Comparison of ENCODE assay signal across 29 cellular contexts in genomic region chr2:18626958-18627650, GRCh38. TPM values are rescaled to one million over a fixed set of nuclear protein-coding genes. Genes with fewer than 3 reads are reported as not detected.
DNase-seq lines count a peak whose midpoint lies in the region; ATAC-seq and TF ChIP-seq lines count a peak whose summit lies in the region.
"Had no signal": no experiment of that assay in that cellular context is flagged by ENCODE, and none has a peak within 500 bp of the region (broad histone marks: within the 10 kb centered on the region; RNA-seq: fewer than 3 reads in every experiment).

No MANE protein-coding gene starts in this region.

- TF ChIP-seq CTCF in right atrium auricular region (IDR thresholded peaks at IDR 0.05) (no peak), foreskin fibroblast (IDR thresholded peaks at IDR 0.05; ENCODE audit: low read depth, low read length) (no peak), WERI-Rb-1 (IDR thresholded peaks at IDR 0.05; ENCODE audit: low read depth, low read length) (no peak)

- peak overlapping the region; percentile 18 to 59 for H3K27ac ChIP-seq in right atrium auricular region
- no peak overlapping the region for H3K27ac ChIP-seq in aorta (ENCODE audit: low read depth in 1 of 2, low read length in 2 of 2)
- no peak overlapping the region for H3K27ac ChIP-seq in WERI-Rb-1
- H3K27ac ChIP-seq: A549, gastroesophageal sphincter, KMS-11 had no signal

- no peak for DNase-seq in right atrium auricular region (ENCODE audit: low spot score)
- no peak for DNase-seq in Right ventricle myocardium inferior (ENCODE audit: missing footprints)
- DNase-seq in amniotic epithelial cell (ENCODE audit: low read depth) = peak; percentile 77
- DNase-seq in foreskin fibroblast = peak; percentile 30 to 33
- no peak for DNase-seq in aorta
- no peak for DNase-seq in activated CD4-positive, alpha-beta T cell treated with anti-CD3 and anti-CD28 coated beads, Interleukin-2, amount 10 ng/mL, durations not matched to agents 24 days and 14 days
- no peak for DNase-seq in WERI-Rb-1
- DNase-seq in erythroblast (lab: John Stamatoyannopoulos, UW) = no peak
- DNase-seq: activated CD4-positive, alpha-beta T cell treated with anti-CD3 and anti-CD28 coated beads, Interleukin-2, amount 50 U/mL, for 1 hour; DMS53; GF-D8; hippocampal formation; immature natural killer cell; MV-4-11; NCI-H1694; NCI-H526 treated with DMSO at 0.1 percent for 48 hours; sigmoid colon had no signal

- H3K9me3 ChIP-seq in right atrium auricular region (no peaks in the 10 kb centered on the region), aorta (ENCODE audit: control insufficient read depth, low read length) (no peaks in the 10 kb centered on the region), WERI-Rb-1 (ENCODE audit: severe bottlenecking) (no peaks in the 10 kb centered on the region)
- H3K9me3 ChIP-seq: A549, sigmoid colon had no signal

- intact Hi-C loops in Right ventricle myocardium inferior (cut with DNase I) (no loop called here), aorta (cut with DNase I) (no loop called here)
- intact Hi-C loops in activated CD4-positive, alpha-beta T cell treated with anti-CD3 and anti-CD28 coated beads, Interleukin-2, amount 10 ng/mL, durations not matched to agents 24 days and 14 days (cut with micrococcal nuclease) = no loop called here

- H3K27ac Mint-ChIP-seq in activated CD4-positive, alpha-beta T cell treated with anti-CD3 and anti-CD28 coated beads, Interleukin-2, amount 10 ng/mL, durations not matched to agents 24 days and 14 days = no peak overlapping the region
- H3K27ac Mint-ChIP-seq: activated naive CD8-positive, alpha-beta T cell; GM23338; immature natural killer cell; T-helper 2 cell treated with Interferon-gamma antibody and Interleukin-4, amounts not matched to agents 5 μg/mL and 100 μg/mL, for 36 hours had no signal

- H3K27me3 ChIP-seq in right atrium auricular region = no peaks in the 10 kb centered on the region
- no peaks in the 10 kb centered on the region for H3K27me3 ChIP-seq in aorta (ENCODE audit: control insufficient read depth in 1 of 2, insufficient read depth in 2 of 2, low read length in 1 of 2)
- peaks cover 17% of the 10 kb centered on the region for H3K27me3 ChIP-seq in WERI-Rb-1 (ENCODE audit: insufficient read depth, low read depth, severe bottlenecking)
- H3K27me3 ChIP-seq: gastroesophageal sphincter, sigmoid colon had no signal

- ATAC-seq in Right ventricle myocardium inferior = no peak
- ATAC-seq in aorta (ENCODE audit: low FRiP score) = peak; percentile 53
- ATAC-seq: A549, GM23338 had no signal

- TF ChIP-seq POLR2A in erythroblast (IDR thresholded peaks at IDR 0.05; ENCODE audit: low read length) = no peak

- H3K27me3 Mint-ChIP-seq in activated CD4-positive, alpha-beta T cell treated with anti-CD3 and anti-CD28 coated beads, Interleukin-2, amount 10 ng/mL, durations not matched to agents 24 days and 14 days = no peaks in the 10 kb centered on the region
- H3K27me3 Mint-ChIP-seq: activated naive CD8-positive, alpha-beta T cell had no signal

- H3K36me3 ChIP-seq in right atrium auricular region (no peaks in the 10 kb centered on the region), aorta (ENCODE audit: control insufficient read depth in 1 of 2, insufficient read depth in 2 of 2, low read length in 1 of 2) (no peaks in the 10 kb centered on the region), WERI-Rb-1 (no peaks in the 10 kb centered on the region)
- H3K36me3 ChIP-seq: gastroesophageal sphincter, sigmoid colon had no signal

- WGBS in aorta, 2 donors = 88 to 94% methylated on average over 2 of the region's 2 CpGs

- H3K9me3 Mint-ChIP-seq in activated CD4-positive, alpha-beta T cell treated with anti-CD3 and anti-CD28 coated beads, Interleukin-2, amount 10 ng/mL, durations not matched to agents 24 days and 14 days = peaks cover 6% of the 10 kb centered on the region

- H3K36me3 Mint-ChIP-seq in activated CD4-positive, alpha-beta T cell treated with anti-CD3 and anti-CD28 coated beads, Interleukin-2, amount 10 ng/mL, durations not matched to agents 24 days and 14 days (ENCODE audit: low read depth) = no peaks in the 10 kb centered on the region

- H3K4me3 Mint-ChIP-seq in activated CD4-positive, alpha-beta T cell treated with anti-CD3 and anti-CD28 coated beads, Interleukin-2, amount 10 ng/mL, durations not matched to agents 24 days and 14 days = no peak overlapping the region
- H3K4me3 Mint-ChIP-seq: activated naive CD8-positive, alpha-beta T cell; GM23338; immature natural killer cell; T-helper 2 cell treated with Interferon-gamma antibody and Interleukin-4, amounts not matched to agents 5 μg/mL and 100 μg/mL, for 36 hours had no signal

- no peaks in the 10 kb centered on the region for H3K4me1 Mint-ChIP-seq in activated CD4-positive, alpha-beta T cell treated with anti-CD3 and anti-CD28 coated beads, Interleukin-2, amount 10 ng/mL, durations not matched to agents 24 days and 14 days
- H3K4me1 Mint-ChIP-seq: GM23338, immature natural killer cell had no signal

- H3K4me3 ChIP-seq in right atrium auricular region (no peak overlapping the region), foreskin fibroblast (ENCODE audit: low read depth in 1 of 2, low read length in 2 of 2) (no peak overlapping the region), aorta (ENCODE audit: low read length in 2 of 2) (no peak overlapping the region), WERI-Rb-1 (ENCODE audit: low read depth, low read length) (no peak overlapping the region)
- H3K4me3 ChIP-seq: A549, gastroesophageal sphincter, GM23338, sigmoid colon had no signal

- H3K4me1 ChIP-seq in right atrium auricular region (peaks cover 0 to 18% of the 10 kb centered on the region in 2 donors), aorta (ENCODE audit: control insufficient read depth in 1 of 2, insufficient read depth in 2 of 2, low read length in 2 of 2) (no peaks in the 10 kb centered on the region)
- H3K4me1 ChIP-seq: A549, gastroesophageal sphincter, sigmoid colon had no signal

RNA-seq across cellular contexts. Expression of gene NT5C1B, which starts 37.7 kb away (rescaled TPM):
- total RNA-seq in right atrium auricular region (not detected), Right ventricle myocardium inferior (not detected), aorta (not detected)
- not detected for polyA plus RNA-seq in aorta
- not detected in 2 replicates for total RNA-seq in activated CD4-positive, alpha-beta T cell treated with anti-CD3 and anti-CD28 coated beads, Interleukin-2, amount 10 ng/mL, durations not matched to agents 24 days and 14 days
- total RNA-seq: chondrocyte, GM23338, liver, RPMI7951, sigmoid colon, ureter had no signal
- polyA plus RNA-seq: A549, BJ, GM23338, neural cell, sigmoid colon had no signal

Comparison
In these comparisons a context has a peak if more than half of its experiments do, and no peak if none do; other contexts are left out.
1. DNase-seq: peak in amniotic epithelial cell (single experiment) and foreskin fibroblast (2 of 2); none in right atrium auricular region (single experiment), Right ventricle myocardium inferior (single experiment), aorta (0 of 2), activated CD4-positive, alpha-beta T cell treated with anti-CD3 and anti-CD28 coated beads, Interleukin-2, amount 10 ng/mL, durations not matched to agents 24 days and 14 days (single experiment), WERI-Rb-1 (single experiment) and erythroblast (0 of 2).
2. H3K27ac ChIP-seq: peak in right atrium auricular region (2 of 2); none in aorta (0 of 2) and WERI-Rb-1 (single experiment).